8 cellular contexts compared by ENCODE assay signal in the genomic region with DNA sequence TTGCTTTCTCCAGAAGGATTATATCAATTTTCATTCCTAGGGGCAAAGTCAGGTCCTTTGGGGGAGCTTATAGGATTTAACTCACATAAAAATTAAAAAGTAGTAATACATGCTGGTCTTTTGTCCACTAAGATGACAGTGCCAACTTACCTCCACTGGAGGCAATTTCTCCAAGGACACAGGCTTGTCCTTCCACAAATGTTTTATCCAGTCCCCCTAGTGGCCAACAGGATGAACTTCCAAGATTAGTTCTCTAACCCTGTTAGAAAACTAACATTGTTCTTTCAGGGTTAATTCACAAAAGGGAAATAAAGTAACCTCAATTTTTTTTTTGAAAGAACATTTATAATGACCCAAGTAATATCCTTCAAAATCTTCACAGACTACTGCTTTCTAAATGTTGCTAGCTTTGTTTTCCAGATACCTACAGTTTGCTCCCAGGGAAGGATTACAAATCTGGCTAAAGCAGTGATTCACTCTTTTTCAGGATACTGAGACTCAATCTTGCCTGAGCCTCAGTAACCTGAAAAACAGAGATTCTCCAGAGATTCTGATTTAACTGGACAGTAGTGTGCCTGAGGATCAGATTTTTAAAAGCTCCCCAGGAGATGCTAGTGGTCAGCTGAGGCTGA. TPM values are rescaled to one million over a fixed set of nuclear protein-coding genes. Genes with fewer than 3 reads are reported as not detected.
DNase-seq lines count a peak whose midpoint lies in the region; ATAC-seq lines count a peak whose summit lies in the region.

No MANE protein-coding gene starts in this region.

- POLR2A ChIA-PET in activated CD4-positive, alpha-beta T cell treated with anti-CD3 and anti-CD28 coated beads for 36 hours (lab: Charles Lee) = no interaction called here

- H3K27me3 Mint-ChIP-seq in activated CD4-positive, alpha-beta T cell treated with anti-CD3 and anti-CD28 coated beads for 36 hours = peaks cover 2% of the 10 kb centered on the region
- H3K27me3 Mint-ChIP-seq in memory B cell = peaks cover 2% of the 10 kb centered on the region

- no peaks in the 10 kb centered on the region for H3K9me3 Mint-ChIP-seq in activated CD4-positive, alpha-beta T cell treated with anti-CD3 and anti-CD28 coated beads for 36 hours (ENCODE audit: low read depth)
- H3K9me3 Mint-ChIP-seq in memory B cell = no peaks in the 10 kb centered on the region

- no peaks in the 10 kb centered on the region for H3K36me3 Mint-ChIP-seq in activated CD4-positive, alpha-beta T cell treated with anti-CD3 and anti-CD28 coated beads for 36 hours (ENCODE audit: low read depth)
- H3K36me3 Mint-ChIP-seq in memory B cell = no peaks in the 10 kb centered on the region

- CTCF ChIA-PET in activated CD4-positive, alpha-beta T cell treated with anti-CD3 and anti-CD28 coated beads for 36 hours (lab: Charles Lee) = interaction anchor here (0.6 to 2.9 kb wide), 38 partner anchors 11 to 592 kb away, joined by 3 to 17 read pairs (median 4); no protein-coding TSS in a partner anchor

- intact Hi-C loops in activated CD4-positive, alpha-beta T cell treated with anti-CD3 and anti-CD28 coated beads for 36 hours (cut with DNase I, micrococcal nuclease) = loop anchor here (2.0 to 5.0 kb wide), 4 partner anchors 80 to 271 kb away; a partner anchor contains a TSS

- peak; percentile 65 for ATAC-seq in activated CD4-positive, alpha-beta T cell treated with anti-CD3 and anti-CD28 coated beads for 36 hours
- ATAC-seq in memory B cell (ENCODE audit: low read depth) (peak; percentile 53), GM21786 (IDR thresholded peaks at IDR 0.05; ENCODE audit: unreplicated experiment) (no peak), HG02870 (IDR thresholded peaks at IDR 0.05; ENCODE audit: unreplicated experiment) (no peak)

- H3K4me1 Mint-ChIP-seq in activated CD4-positive, alpha-beta T cell treated with anti-CD3 and anti-CD28 coated beads for 36 hours = no peaks in the 10 kb centered on the region
- no peaks in the 10 kb centered on the region for H3K4me1 Mint-ChIP-seq in memory B cell

- no peak overlapping the region for H3K27ac Mint-ChIP-seq in activated CD4-positive, alpha-beta T cell treated with anti-CD3 and anti-CD28 coated beads for 36 hours
- H3K27ac Mint-ChIP-seq in memory B cell = no peak overlapping the region

- DNase-seq in activated CD4-positive, alpha-beta T cell treated with anti-CD3 and anti-CD28 coated beads for 36 hours = peak; percentile 31
- DNase-seq in activated CD4-positive, alpha-beta T cell treated with anti-CD3 and anti-CD28 coated beads, Interleukin-2, amount 50 U/mL, for 48 hours = no peak
- peak; percentile 70 for DNase-seq in LHCN-M2 (ENCODE audit: low read depth)
- DNase-seq in RKO (ENCODE audit: low spot score) = peak; percentile 88
- DNase-seq in dedifferentiated amniotic fluid mesenchymal stem cell (ENCODE audit: extremely low spot score) = peak; percentile 71
- DNase-seq in memory B cell (ENCODE audit: low spot score in 2 of 2) = peak in 1 of 2 donors; percentile 28

- H3K4me3 Mint-ChIP-seq in activated CD4-positive, alpha-beta T cell treated with anti-CD3 and anti-CD28 coated beads for 36 hours = no peak overlapping the region
- no peak overlapping the region for H3K4me3 Mint-ChIP-seq in memory B cell

RNA-seq across cellular contexts. Expression of a gene that starts 31.7 kb away (rescaled TPM):
- 10 to 100 TPM; 23.9 to 28.1 TPM for total RNA-seq in activated CD4-positive, alpha-beta T cell treated with anti-CD3 and anti-CD28 coated beads for 36 hours
- 16.8 and 19.2 TPM in 2 replicates for total RNA-seq in LHCN-M2 (2014; rRNA removed)
- polyA plus RNA-seq in LHCN-M2 (2012) = 4.7 TPM

Comparison
In these comparisons a context has a peak if more than half of its experiments do, and no peak if none do; other contexts are left out.
1. DNase-seq: peak in activated CD4-positive, alpha-beta T cell treated with anti-CD3 and anti-CD28 coated beads for 36 hours (single experiment), LHCN-M2 (single experiment), RKO (single experiment) and dedifferentiated amniotic fluid mesenchymal stem cell (single experiment); none in activated CD4-positive, alpha-beta T cell treated with anti-CD3 and anti-CD28 coated beads, Interleukin-2, amount 50 U/mL, for 48 hours (0 of 2).
2. ATAC-seq: peak in activated CD4-positive, alpha-beta T cell treated with anti-CD3 and anti-CD28 coated beads for 36 hours (single experiment) and memory B cell (single experiment); none in GM21786 (single experiment) and HG02870 (single experiment).